In genomic region chr11:47899801-47900200, GRCh38 we compare ENCODE assay signal across 1 cellular context.
TF ChIP-seq lines count a peak whose summit lies in the region.

No MANE protein-coding gene starts in this region.

TF ChIP-seq in GM12878, 131 proteins besides CTCF, POLR2A, EP300 and RAD21 (continued from another document and continues in another):
- TF ChIP-seq BCLAF1 (IDR thresholded peaks at IDR 0.05): no peak
- TF ChIP-seq CEBPB (IDR thresholded peaks at IDR 0.05; ENCODE audit: borderline replicate concordance in 1 of 2, low read depth in 2 of 2, low read length in 2 of 2): no peak
- TF ChIP-seq TARDBP (IDR thresholded peaks at IDR 0.05; ENCODE audit: borderline replicate concordance): no peak
- 0 out of 2 replicates have a peak, but pooled peaks have one; percentile 23 for TF ChIP-seq MXI1 (IDR thresholded peaks at IDR 0.05; ENCODE audit: low read depth, low read length)
- TF ChIP-seq ZNF207 (IDR thresholded peaks at IDR 0.05; ENCODE audit: borderline replicate concordance): no peak
- no peak for TF ChIP-seq CBX3 (IDR thresholded peaks at IDR 0.05; ENCODE audit: borderline replicate concordance, low read depth)
- peak; percentile 64; the same call in 1 of the 2 replicates for TF ChIP-seq ZNF217 (IDR thresholded peaks at IDR 0.05)
- no peak for TF ChIP-seq GABPA (IDR thresholded peaks at IDR 0.05; ENCODE audit: low read depth)
- no peak for TF ChIP-seq STAT1 (conservative IDR thresholded peaks at IDR 0.05)
- no peak for TF ChIP-seq FOS (IDR thresholded peaks at IDR 0.05; ENCODE audit: borderline replicate concordance, extremely low read depth, insufficient read length)
- TF ChIP-seq KDM1A (IDR thresholded peaks at IDR 0.05; ENCODE audit: borderline replicate concordance): no peak; the same call in 1 of the 2 replicates
- TF ChIP-seq ELK1 (IDR thresholded peaks at IDR 0.05; ENCODE audit: low read depth, low read length): no peak
- no peak for TF ChIP-seq NFXL1 (IDR thresholded peaks at IDR 0.05; ENCODE audit: borderline replicate concordance)
- TF ChIP-seq MYC (IDR thresholded peaks at IDR 0.05; ENCODE audit: insufficient read depth, insufficient read length, insufficient replicate concordance, low read length, severe bottlenecking): no peak
- TF ChIP-seq NR2F1 (conservative IDR thresholded peaks at IDR 0.05): peak; percentile 85
- TF ChIP-seq ZNF687 (IDR thresholded peaks at IDR 0.05): no peak
- TF ChIP-seq SMAD5 (IDR thresholded peaks at IDR 0.05; ENCODE audit: low read depth): no peak
- TF ChIP-seq BHLHE40 (IDR thresholded peaks at IDR 0.05; ENCODE audit: borderline replicate concordance in 1 of 2, low read depth in 2 of 2, low read length in 1 of 2): peak; percentile 71 to 73; a peak in 3 of 4 replicates
- TF ChIP-seq HDAC2 (IDR thresholded peaks at IDR 0.05): no peak
- TF ChIP-seq FOXK2 (IDR thresholded peaks at IDR 0.05): no peak
- no peak for TF ChIP-seq E2F8 (IDR thresholded peaks at IDR 0.05; ENCODE audit: low read depth, partially characterized antibody)
- TF ChIP-seq SUPT20H (IDR thresholded peaks at IDR 0.05; ENCODE audit: borderline replicate concordance, control insufficient read depth, low read depth, low read length): no peak
- no peak for TF ChIP-seq MLLT1 (IDR thresholded peaks at IDR 0.05)
- TF ChIP-seq ZBTB40 (IDR thresholded peaks at IDR 0.05; ENCODE audit: borderline replicate concordance): no peak
- no peak for TF ChIP-seq SREBF2 (IDR thresholded peaks at IDR 0.05; ENCODE audit: low read length)
- no peak for TF ChIP-seq RFX5 (IDR thresholded peaks at IDR 0.05; ENCODE audit: low read depth, low read length)
- TF ChIP-seq RELA (IDR thresholded peaks at IDR 0.05; ENCODE audit: borderline replicate concordance, partially characterized antibody): no peak
- TF ChIP-seq CEBPZ (IDR thresholded peaks at IDR 0.05; ENCODE audit: low read depth, low read length): no peak
- no peak for TF ChIP-seq PML (IDR thresholded peaks at IDR 0.05; ENCODE audit: low read length)
- TF ChIP-seq PKNOX1 (IDR thresholded peaks at IDR 0.05): no peak
- peak; percentile 50; the same call in 1 of the 2 replicates for TF ChIP-seq CREB1 (IDR thresholded peaks at IDR 0.05; ENCODE audit: low read depth)
- TF ChIP-seq ATF2 (IDR thresholded peaks at IDR 0.05; ENCODE audit: low read length): peak; percentile 81
